Comparison of ENCODE assay signal across 14 cellular contexts in the genomic region with DNA sequence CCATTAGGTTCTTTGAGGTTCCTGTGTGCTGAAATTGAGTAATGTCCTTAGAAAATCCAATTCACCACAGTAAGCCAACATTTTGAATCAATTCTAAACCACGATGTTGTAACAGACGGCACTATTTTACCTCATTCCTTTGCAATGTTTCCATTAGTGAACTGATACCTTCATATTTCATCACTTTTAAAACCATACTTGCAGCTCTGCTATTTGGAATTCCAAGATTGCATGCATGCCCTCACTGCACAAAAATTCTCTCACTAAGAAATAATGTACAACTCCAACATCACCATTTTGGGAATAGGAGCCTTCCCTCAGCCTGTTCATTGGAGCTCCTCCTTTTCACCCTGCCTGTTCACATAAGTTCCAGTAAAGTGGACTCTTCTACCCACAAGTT.
DNase-seq lines count a peak whose midpoint lies in the region; FAIRE-seq and TF ChIP-seq lines count a peak whose summit lies in the region.
"Had no signal": no experiment of that assay in that cellular context is flagged by ENCODE, and none has a peak within 500 bp of the region (broad histone marks: within the 10 kb centered on the region; RNA-seq: fewer than 3 reads in every experiment).

No MANE protein-coding gene starts in this region.

- H4K20me1 ChIP-seq in astrocyte (ENCODE audit: insufficient read depth, low read length), result no peaks in the 10 kb centered on the region
- H4K20me1 ChIP-seq in hepatocyte (ENCODE audit: insufficient read depth, poor library complexity, severe bottlenecking), result no peaks in the 10 kb centered on the region

- H3K9me3 ChIP-seq in astrocyte (ENCODE audit: insufficient read depth, low read depth, low read length) (no peaks in the 10 kb centered on the region), hepatocyte (ENCODE audit: low read depth) (no peaks in the 10 kb centered on the region)
- H3K9me3 ChIP-seq: A549, lower lobe of right lung had no signal

- H3K27me3 ChIP-seq in astrocyte (ENCODE audit: insufficient read depth, low read length), result no peaks in the 10 kb centered on the region
- H3K27me3 ChIP-seq in hepatocyte, result no peaks in the 10 kb centered on the region

- H3K4me1 ChIP-seq in astrocyte (ENCODE audit: insufficient read depth, low read length) (peaks cover 13% of the 10 kb centered on the region), hepatocyte (ENCODE audit: insufficient read depth) (no peaks in the 10 kb centered on the region)
- H3K4me1 ChIP-seq: A549, lower lobe of right lung had no signal

- TF ChIP-seq CTCF in astrocyte (IDR thresholded peaks at IDR 0.05; ENCODE audit: insufficient read depth, low read depth, low read length), result no peak
- TF ChIP-seq CTCF in hepatocyte (IDR thresholded peaks at IDR 0.05; ENCODE audit: poor library complexity), result no peak
- no peak for TF ChIP-seq CTCF in type B pancreatic cell (conservative IDR thresholded peaks at IDR 0.05)
- TF ChIP-seq CTCF in glutamatergic neuron (IDR thresholded peaks at IDR 0.05; ENCODE audit: partially characterized antibody, unreplicated experiment), result no peak

- peak; percentile 7 for DNase-seq in activated CD8-positive, alpha-beta memory T cell treated with anti-CD3 and anti-CD28 coated beads for 24 hours
- no peak for DNase-seq in activated CD8-positive, alpha-beta memory T cell treated with anti-CD3 and anti-CD28 coated beads, Interleukin-2, amount 50 U/mL, for 48 hours
- DNase-seq in astrocyte (ENCODE audit: low read depth), result peak; percentile 99
- DNase-seq in hepatocyte (ENCODE audit: low spot score), result peak; percentile 30
- no peak for DNase-seq in type B pancreatic cell (ENCODE audit: extremely low spot score, unreplicated experiment)
- no peak for DNase-seq in NK-92 (lab: John Stamatoyannopoulos, UW; ENCODE audit: unreplicated experiment)
- no peak for DNase-seq in NCI-H1417 treated with DMSO at 0.1 percent for 48 hours (lab: John Stamatoyannopoulos, UW)
- DNase-seq in glutamatergic neuron, result no peak
- DNase-seq: activated CD4-positive, alpha-beta T cell treated with anti-CD3 and anti-CD28 coated beads, Interleukin-2, amount 10 ng/mL, durations not matched to agents 7 days and 5 days; GDM1; lower lobe of right lung had no signal

- H3K4me3 ChIP-seq in astrocyte (ENCODE audit: insufficient read depth, low read depth, low read length), result no peak overlapping the region
- H3K4me3 ChIP-seq in hepatocyte, result no peak overlapping the region
- H3K4me3 ChIP-seq: A549, lower lobe of right lung had no signal

- 62% methylated on average over 2 of the region's 2 CpGs for whole genome bisulfite sequencing in hepatocyte (ENCODE audit: low lambda C conversion rate, missing lambda C conversion rate)

- H3K27ac Mint-ChIP-seq in astrocyte (ENCODE audit: unreplicated experiment), result peak overlapping the region; percentile 95
- peak overlapping the region; percentile 79 for H3K27ac Mint-ChIP-seq in type B pancreatic cell
- no peak overlapping the region for H3K27ac Mint-ChIP-seq in glutamatergic neuron (ENCODE audit: unreplicated experiment)
- H3K27ac Mint-ChIP-seq: activated CD4-positive, alpha-beta T cell treated with anti-CD3 and anti-CD28 coated beads, Interleukin-2, amount 10 ng/mL, durations not matched to agents 7 days and 5 days; activated naive CD8-positive, alpha-beta T cell had no signal

- H2AFZ ChIP-seq in astrocyte (ENCODE audit: low read depth, low read length) (no peak overlapping the region), hepatocyte (no peak overlapping the region)

- H3K79me2 ChIP-seq in astrocyte (ENCODE audit: insufficient read depth, low read length) (no peaks in the 10 kb centered on the region), hepatocyte (no peaks in the 10 kb centered on the region)

- H3K9ac ChIP-seq in astrocyte (ENCODE audit: low read length), result peak overlapping the region; percentile 54

- H3K36me3 ChIP-seq in astrocyte (ENCODE audit: insufficient read depth, low read length) (no peaks in the 10 kb centered on the region), hepatocyte (replicated peaks; ENCODE audit: insufficient read depth, low read depth) (no peaks in the 10 kb centered on the region)
- H3K36me3 ChIP-seq: lower lobe of right lung had no signal

- H3K4me1 Mint-ChIP-seq in astrocyte (ENCODE audit: low read depth, unreplicated experiment), result peaks cover 32% of the 10 kb centered on the region
- peaks cover 6% of the 10 kb centered on the region for H3K4me1 Mint-ChIP-seq in type B pancreatic cell (ENCODE audit: unreplicated experiment)
- H3K4me1 Mint-ChIP-seq in glutamatergic neuron (ENCODE audit: low read depth, unreplicated experiment), result peaks cover 15% of the 10 kb centered on the region

- no peaks in the 10 kb centered on the region for H3K9me2 ChIP-seq in hepatocyte (replicated peaks; ENCODE audit: insufficient read depth)

- peaks cover 3% of the 10 kb centered on the region for H3K36me3 Mint-ChIP-seq in astrocyte (ENCODE audit: low read depth, unreplicated experiment)
- H3K36me3 Mint-ChIP-seq in type B pancreatic cell, result no peaks in the 10 kb centered on the region
- H3K36me3 Mint-ChIP-seq in glutamatergic neuron (ENCODE audit: unreplicated experiment), result peaks cover 9% of the 10 kb centered on the region
- H3K36me3 Mint-ChIP-seq: activated naive CD8-positive, alpha-beta T cell had no signal

- H3K27me3 Mint-ChIP-seq in astrocyte (ENCODE audit: low read depth, unreplicated experiment), result no peaks in the 10 kb centered on the region
- H3K27me3 Mint-ChIP-seq in type B pancreatic cell, result peaks cover 3% of the 10 kb centered on the region
- no peaks in the 10 kb centered on the region for H3K27me3 Mint-ChIP-seq in glutamatergic neuron (ENCODE audit: unreplicated experiment)
- H3K27me3 Mint-ChIP-seq: activated naive CD8-positive, alpha-beta T cell had no signal

- H3K4me3 Mint-ChIP-seq in astrocyte (ENCODE audit: unreplicated experiment) (no peak overlapping the region), type B pancreatic cell (peak overlapping the region; percentile 56), glutamatergic neuron (ENCODE audit: unreplicated experiment) (no peak overlapping the region)
- H3K4me3 Mint-ChIP-seq: activated CD4-positive, alpha-beta T cell treated with anti-CD3 and anti-CD28 coated beads, Interleukin-2, amount 10 ng/mL, durations not matched to agents 7 days and 5 days; activated naive CD8-positive, alpha-beta T cell had no signal

- peaks cover 10% of the 10 kb centered on the region for H3K9me3 Mint-ChIP-seq in astrocyte (ENCODE audit: unreplicated experiment)
- peaks cover 4% of the 10 kb centered on the region for H3K9me3 Mint-ChIP-seq in type B pancreatic cell
- H3K9me3 Mint-ChIP-seq in glutamatergic neuron (ENCODE audit: unreplicated experiment), result peaks cover 4% of the 10 kb centered on the region
- H3K9me3 Mint-ChIP-seq: activated CD4-positive, alpha-beta T cell treated with anti-CD3 and anti-CD28 coated beads, Interleukin-2, amount 10 ng/mL, durations not matched to agents 7 days and 5 days had no signal

- H3K27ac ChIP-seq in astrocyte (ENCODE audit: low read depth, low read length), result peak overlapping the region; percentile 81
- peak overlapping the region; percentile 77 for H3K27ac ChIP-seq in hepatocyte
- H3K27ac ChIP-seq: A549, epithelial cell of prostate, lower lobe of right lung had no signal

- peak overlapping the region; percentile 39 for H3K4me2 ChIP-seq in astrocyte (ENCODE audit: low read length)
- no peak overlapping the region for H3K4me2 ChIP-seq in hepatocyte
- H3K4me2 ChIP-seq: A549 had no signal

- peak; percentile 97 for FAIRE-seq in astrocyte (lab: Jason Lieb, UNC)
- FAIRE-seq: A549 had no signal

Comparison
In these comparisons a context has a peak if more than half of its experiments do, and no peak if none do; other contexts are left out.
1. DNase-seq: peak in activated CD8-positive, alpha-beta memory T cell treated with anti-CD3 and anti-CD28 coated beads for 24 hours (single experiment), astrocyte (single experiment) and hepatocyte (single experiment); none in activated CD8-positive, alpha-beta memory T cell treated with anti-CD3 and anti-CD28 coated beads, Interleukin-2, amount 50 U/mL, for 48 hours (single experiment), type B pancreatic cell (single experiment), NK-92 (single experiment), NCI-H1417 treated with DMSO at 0.1 percent for 48 hours (single experiment) and glutamatergic neuron (single experiment).